ENCODE assay signal across 8 cellular contexts in genomic region chr17:4555863-4556646, GRCh38. TPM values are rescaled to one million over a fixed set of nuclear protein-coding genes. Genes with fewer than 3 reads are reported as not detected.
DNase-seq lines count a peak whose midpoint lies in the region; ATAC-seq, FAIRE-seq and TF ChIP-seq lines count a peak whose summit lies in the region.

No MANE protein-coding gene starts in this region.

- CTCF ChIA-PET in HepG2 (lab: Yijun Ruan, JAX; ENCODE audit: low intra/inter-chr PET ratio, low total read pairs): no interaction called here

- H3K9me3 ChIP-seq in adrenal gland (replicated peaks in 1 of 3) (no peaks in the 10 kb centered on the region), HepG2 (ENCODE audit: low read length) (no peaks in the 10 kb centered on the region), thyroid gland (no peaks in the 10 kb centered on the region)

- peak overlapping the region; percentile 92 for H3K27ac Mint-ChIP-seq in activated T-cell treated with anti-CD3 and anti-CD28 coated beads, Interleukin-2, amount 50 U/mL, for 24 hours

- H3K27ac ChIP-seq in adrenal gland: peak overlapping the region; percentile 59 to 85 (median 71)
- H3K27ac ChIP-seq in HepG2 (ENCODE audit: extremely low read length, insufficient read depth, low read length): peak overlapping the region; percentile 69
- H3K27ac ChIP-seq in thyroid gland: peak overlapping the region in 2 of 3 donors; percentile 59 to 80

- H4K20me1 ChIP-seq in HepG2 (ENCODE audit: insufficient read depth, low read length): no peaks in the 10 kb centered on the region

- H3K27me3 ChIP-seq in adrenal gland (no peaks in the 10 kb centered on the region), HepG2 (ENCODE audit: control insufficient read depth in 1 of 2, insufficient read depth in 2 of 2, low read length in 2 of 2) (no peaks in the 10 kb centered on the region), thyroid gland (no peaks in the 10 kb centered on the region)

- peak overlapping the region; percentile 78 for H3K9ac ChIP-seq in HepG2 (ENCODE audit: insufficient read depth, low read depth, low read length)

- TF ChIP-seq POLR2A in adrenal gland (IDR thresholded peaks at IDR 0.05): no peak
- no peak for TF ChIP-seq POLR2A in HepG2 (IDR thresholded peaks at IDR 0.05; ENCODE audit: insufficient read depth in 1 of 2, low read depth in 2 of 2, low read length in 2 of 2)
- no peak for TF ChIP-seq POLR2A in thyroid gland (IDR thresholded peaks at IDR 0.05)

- peak overlapping the region; percentile 99 for H3K4me2 ChIP-seq in HepG2 (ENCODE audit: low read depth, low read length)

- no peaks in the 10 kb centered on the region for H3K9me3 Mint-ChIP-seq in activated T-cell treated with anti-CD3 and anti-CD28 coated beads, Interleukin-2, amount 50 U/mL, for 24 hours

- H3K4me3 ChIP-seq in adrenal gland (peak overlapping the region; percentile 52 to 77 (median 74)), HepG2 (replicated peaks in 1 of 3; ENCODE audit: insufficient read depth in 1 of 3, low read depth in 2 of 3, low read length in 3 of 3) (peak overlapping the region; percentile 56 to 95 (median 87)), thyroid gland (replicated peaks in 1 of 3) (peak overlapping the region; percentile 50 to 82 (median 75))

- TF ChIP-seq CTCF in adrenal gland (IDR thresholded peaks at IDR 0.05): no peak
- no peak for TF ChIP-seq CTCF in HepG2 (CRISPR knock-in tag; IDR thresholded peaks at IDR 0.05)
- TF ChIP-seq CTCF in thyroid gland (IDR thresholded peaks at IDR 0.05): no peak

- H3K36me3 Mint-ChIP-seq in activated T-cell treated with anti-CD3 and anti-CD28 coated beads, Interleukin-2, amount 50 U/mL, for 24 hours (ENCODE audit: low read depth): peaks cover 42% of the 10 kb centered on the region

- no peaks in the 10 kb centered on the region for H3K27me3 Mint-ChIP-seq in activated T-cell treated with anti-CD3 and anti-CD28 coated beads, Interleukin-2, amount 50 U/mL, for 24 hours

- intact Hi-C loops in adrenal gland (cut with DNase I): no loop called here
- intact Hi-C loops in HepG2 (cut with micrococcal nuclease; ENCODE audit: unreplicated experiment): no loop called here
- intact Hi-C loops in thyroid gland (cut with DNase I): no loop called here

- H3K79me2 ChIP-seq in HepG2 (ENCODE audit: insufficient read depth, low read length): peaks cover 16% of the 10 kb centered on the region

- peak overlapping the region; percentile 97 for H3K4me3 Mint-ChIP-seq in activated T-cell treated with anti-CD3 and anti-CD28 coated beads, Interleukin-2, amount 50 U/mL, for 24 hours

- 56 to 60% (median 57%) methylated on average over 15 of the region's 15 CpGs for WGBS in adrenal gland, 4 donors
- 41% methylated on average over 15 of the region's 15 CpGs for WGBS in HepG2 (ENCODE audit: low lambda C conversion rate)
- WGBS in thyroid gland, 2 donors: 54 to 57% methylated on average over 15 of the region's 15 CpGs

- TF ChIP-seq EP300 in HepG2 (IDR thresholded peaks at IDR 0.05; ENCODE audit: low read depth in 2 of 2, low read length in 2 of 2): no peak
- TF ChIP-seq EP300 in HepG2 (CRISPR knock-in tag; IDR thresholded peaks at IDR 0.05; ENCODE audit: borderline replicate concordance): no peak

- peaks cover 25% of the 10 kb centered on the region for H3K4me1 Mint-ChIP-seq in activated T-cell treated with anti-CD3 and anti-CD28 coated beads, Interleukin-2, amount 50 U/mL, for 24 hours (ENCODE audit: low read depth)

- ATAC-seq in HepG2: 0 out of 3 replicates have a peak, but pooled peaks have one; percentile 3
- no peak for ATAC-seq in GM21825 (IDR thresholded peaks at IDR 0.05; ENCODE audit: unreplicated experiment)

- TF ChIP-seq RAD21 in HepG2 (CRISPR knock-in tag; IDR thresholded peaks at IDR 0.05): no peak

- H3K36me3 ChIP-seq in adrenal gland (replicated peaks in 1 of 2): peaks cover 0 to 25% of the 10 kb centered on the region in 2 donors
- H3K36me3 ChIP-seq in HepG2 (replicated peaks in 1 of 2; ENCODE audit: control insufficient read depth in 1 of 2, insufficient read depth in 2 of 2, low read length in 2 of 2): peaks cover 11 to 25% of the 10 kb centered on the region in 2 experiments; a peak in 4 of 5 replicates
- H3K36me3 ChIP-seq in thyroid gland: peaks cover 8 to 12% of the 10 kb centered on the region in 2 donors

- peak overlapping the region; percentile 80 for H2AFZ ChIP-seq in HepG2 (ENCODE audit: low read length)

- in situ Hi-C loops in HepG2 (cut with HindIII; ENCODE audit: extremely low pct_ligation_motif_present, low pct_unique_long_range_greater_than_20kb): loop anchor here (10.0 kb wide), 1 partner anchor 339 kb away; the partner anchor contains the start of gene C17orf107

- FAIRE-seq in HepG2 (lab: Jason Lieb, UNC): no peak

- POLR2A ChIA-PET in HepG2 (lab: Yijun Ruan, JAX): interaction anchor here (1.0 to 3.2 kb wide), 10 partner anchors 11 to 92 kb away, joined by 3 to 21 read pairs (median 6); partner anchors contain the start of genes SMTNL2 and SPNS2

- DNase-seq in activated T-cell treated with anti-CD3 and anti-CD28 coated beads, Interleukin-2, amount 50 U/mL, for 24 hours: no peak
- DNase-seq in activated T-cell treated with anti-CD3 and anti-CD28 coated beads, Interleukin-2, amount 50 U/mL, for 48 hours: no peak
- DNase-seq in adrenal gland (no peak), HepG2 (ENCODE audit: low spot score) (no peak), thyroid gland (no peak), NAMALWA (ENCODE audit: low spot score) (no peak), NCI-H2081 (lab: John Stamatoyannopoulos, UW) (no peak)

- peaks cover 17 to 24% of the 10 kb centered on the region in 2 donors for H3K4me1 ChIP-seq in adrenal gland (replicated peaks in 1 of 2)
- peaks cover 52% of the 10 kb centered on the region for H3K4me1 ChIP-seq in HepG2 (ENCODE audit: insufficient read depth, low read length)
- H3K4me1 ChIP-seq in thyroid gland: peaks cover 15 to 17% of the 10 kb centered on the region in 2 donors

- BruUV-seq in HepG2 (replicated peaks; lab: Mats Ljungman, UMichigan): TSS peak; percentile 97

RNA-seq across cellular contexts. Expression of gene MYBBP1A, which starts 0.9 kb away (rescaled TPM):
- 10 to 100 TPM; 27.8 to 65.5 (median 42.4) TPM for total RNA-seq in adrenal gland
- 10 to 100 TPM; 19.0 to 62.3 (median 46.8) TPM for polyA plus RNA-seq in adrenal gland
- total RNA-seq in HepG2 (2016; rRNA removed; fragmentation: Illumina TruSeq; extraction: Trizol): 40.4 and 54.8 TPM in 2 replicates
- total RNA-seq in HepG2 (2016; cell fraction: cytosol; rRNA removed; fragmentation: Illumina TruSeq; extraction: Trizol; ENCODE audit: low read depth): 58.9 and 65.5 TPM in 2 replicates
- 35.1 and 61.8 TPM in 2 replicates for total RNA-seq in HepG2 (2016; cell fraction: insoluble cytoplasmic fraction; rRNA removed; fragmentation: Illumina TruSeq; extraction: Trizol)
- 24.4 and 24.9 TPM in 2 replicates for total RNA-seq in HepG2 (2016; cell fraction: membrane; rRNA removed; fragmentation: Illumina TruSeq; extraction: Trizol)
- 52.0 and 62.6 TPM in 2 replicates for total RNA-seq in HepG2 (2016; cell fraction: nucleus; rRNA removed; fragmentation: Illumina TruSeq; extraction: Trizol)
- 18.6 and 28.4 TPM in 2 replicates for polyA plus RNA-seq in HepG2 (2011; rRNA removed)
- polyA plus RNA-seq in HepG2 (2011; cell fraction: cytosol; rRNA removed): 9.7 and 12.5 TPM in 2 replicates
- polyA plus RNA-seq in HepG2 (2011; cell fraction: nucleus; rRNA removed): 158 and 176 TPM in 2 replicates
- polyA plus RNA-seq in HepG2 (2012): 28.0 and 41.5 TPM in 2 replicates
- polyA plus RNA-seq in HepG2 (2016; cell fraction: cytosol; fragmentation: Illumina TruSeq; extraction: Trizol; ENCODE audit: low read depth): 7.8 and 7.9 TPM in 2 replicates
- polyA plus RNA-seq in HepG2 (2016; cell fraction: insoluble cytoplasmic fraction; fragmentation: Illumina TruSeq; extraction: Trizol; ENCODE audit: low read depth): 28.2 and 32.7 TPM in 2 replicates
- 9.0 and 12.1 TPM in 2 replicates for polyA plus RNA-seq in HepG2 (2016; cell fraction: membrane; fragmentation: Illumina TruSeq; extraction: Trizol; ENCODE audit: low read depth)
- polyA plus RNA-seq in HepG2 (2016; cell fraction: nucleus; fragmentation: Illumina TruSeq; extraction: Trizol; ENCODE audit: insufficient read depth, low read depth): 146 and 160 TPM in 2 replicates
- polyA minus RNA-seq in HepG2 (2011; rRNA and poly(A)+ RNA removed; ENCODE audit: low replicate concordance): 50.2 and 100 TPM in 2 replicates
- polyA minus RNA-seq in HepG2 (2011; cell fraction: cytosol; rRNA and poly(A)+ RNA removed): 19.4 and 21.0 TPM in 2 replicates
- 53.3 and 54.8 TPM in 2 replicates for polyA minus RNA-seq in HepG2 (2011; cell fraction: nucleus; rRNA and poly(A)+ RNA removed)
- 10 to 100 TPM; 23.5 to 50.2 (median 37.6) TPM for total RNA-seq in thyroid gland

RNA-seq across cellular contexts. Expression of gene GGT6, which starts 4.3 kb away (rescaled TPM):
- total RNA-seq in adrenal gland (1 to 10 TPM in 6 of 8 donors, under 1 TPM in 2; 0.61 to 4.2 (median 1.7) TPM), HepG2 (2016; rRNA removed; fragmentation: Illumina TruSeq; extraction: Trizol) (0.70 and 0.80 TPM in 2 replicates), thyroid gland (1 to 10 TPM in 1 of 4 donors, under 1 TPM in 1, not detected in 2; 0.56 to 1.3 TPM)
- polyA plus RNA-seq in adrenal gland (under 1 TPM; 0.32 to 0.40 (median 0.34) TPM), HepG2 (2011; rRNA removed) (0.14 and 0.16 TPM in 2 replicates)
- total RNA-seq in HepG2 (2016; cell fraction: cytosol; rRNA removed; fragmentation: Illumina TruSeq; extraction: Trizol; ENCODE audit: low read depth): 0.20 and 0.26 TPM in 2 replicates
- total RNA-seq in HepG2 (2016; cell fraction: insoluble cytoplasmic fraction; rRNA removed; fragmentation: Illumina TruSeq; extraction: Trizol): 0.68 and 1.1 TPM in 2 replicates
- 0.59 and 0.62 TPM in 2 replicates for total RNA-seq in HepG2 (2016; cell fraction: membrane; rRNA removed; fragmentation: Illumina TruSeq; extraction: Trizol)
- total RNA-seq in HepG2 (2016; cell fraction: nucleus; rRNA removed; fragmentation: Illumina TruSeq; extraction: Trizol): 0.28 and 0.37 TPM in 2 replicates
- polyA plus RNA-seq in HepG2 (2011; cell fraction: cytosol; rRNA removed): 0.10 and 0.12 TPM in 2 replicates
- 0.09 and 0.43 TPM in 2 replicates for polyA plus RNA-seq in HepG2 (2011; cell fraction: nucleus; rRNA removed)
- 0.24 and 0.29 TPM in 2 replicates for polyA plus RNA-seq in HepG2 (2012)
- polyA plus RNA-seq in HepG2 (2016; cell fraction: cytosol; fragmentation: Illumina TruSeq; extraction: Trizol; ENCODE audit: low read depth): 0.24 and 0.27 TPM in 2 replicates
- polyA plus RNA-seq in HepG2 (2016; cell fraction: insoluble cytoplasmic fraction; fragmentation: Illumina TruSeq; extraction: Trizol; ENCODE audit: low read depth): 0.71 and 1.2 TPM in 2 replicates
- 0.50 and 0.52 TPM in 2 replicates for polyA plus RNA-seq in HepG2 (2016; cell fraction: membrane; fragmentation: Illumina TruSeq; extraction: Trizol; ENCODE audit: low read depth)
- 1.1 and 1.5 TPM in 2 replicates for polyA plus RNA-seq in HepG2 (2016; cell fraction: nucleus; fragmentation: Illumina TruSeq; extraction: Trizol; ENCODE audit: insufficient read depth, low read depth)
- 0.38 TPM in 1 of 2 replicates, not detected in the other for polyA minus RNA-seq in HepG2 (2011; rRNA and poly(A)+ RNA removed; ENCODE audit: low replicate concordance)
- not detected in 2 replicates for polyA minus RNA-seq in HepG2 (2011; cell fraction: cytosol; rRNA and poly(A)+ RNA removed)
- 0.12 TPM in 1 of 2 replicates, not detected in the other for polyA minus RNA-seq in HepG2 (2011; cell fraction: nucleus; rRNA and poly(A)+ RNA removed)

RNA-seq across cellular contexts. Expression of gene SMTNL2, which starts 28.3 kb away (rescaled TPM):
- total RNA-seq in adrenal gland: under 1 TPM in 4 of 8 donors, not detected in 4; 0.11 to 0.67 (median 0.16) TPM
- polyA plus RNA-seq in adrenal gland: under 1 TPM in 2 of 3 donors, not detected in 1; 0.16 to 0.24 TPM
- total RNA-seq in HepG2 (2016; rRNA removed; fragmentation: Illumina TruSeq; extraction: Trizol): 5.1 and 5.8 TPM in 2 replicates
- total RNA-seq in HepG2 (2016; cell fraction: cytosol; rRNA removed; fragmentation: Illumina TruSeq; extraction: Trizol; ENCODE audit: low read depth): 1.5 and 1.6 TPM in 2 replicates
- total RNA-seq in HepG2 (2016; cell fraction: insoluble cytoplasmic fraction; rRNA removed; fragmentation: Illumina TruSeq; extraction: Trizol): 5.3 and 5.8 TPM in 2 replicates
- total RNA-seq in HepG2 (2016; cell fraction: membrane; rRNA removed; fragmentation: Illumina TruSeq; extraction: Trizol): 4.8 and 5.0 TPM in 2 replicates
- 3.0 and 4.2 TPM in 2 replicates for total RNA-seq in HepG2 (2016; cell fraction: nucleus; rRNA removed; fragmentation: Illumina TruSeq; extraction: Trizol)
- 0.41 and 1.1 TPM in 2 replicates for polyA plus RNA-seq in HepG2 (2011; rRNA removed)
- 0.38 and 0.64 TPM in 2 replicates for polyA plus RNA-seq in HepG2 (2011; cell fraction: cytosol; rRNA removed)
- polyA plus RNA-seq in HepG2 (2011; cell fraction: nucleus; rRNA removed): 0.42 and 0.95 TPM in 2 replicates
- 0.58 and 0.69 TPM in 2 replicates for polyA plus RNA-seq in HepG2 (2012)
- 1.8 TPM in 2 replicates for polyA plus RNA-seq in HepG2 (2016; cell fraction: cytosol; fragmentation: Illumina TruSeq; extraction: Trizol; ENCODE audit: low read depth)
- polyA plus RNA-seq in HepG2 (2016; cell fraction: insoluble cytoplasmic fraction; fragmentation: Illumina TruSeq; extraction: Trizol; ENCODE audit: low read depth): 7.9 and 8.6 TPM in 2 replicates
- polyA plus RNA-seq in HepG2 (2016; cell fraction: membrane; fragmentation: Illumina TruSeq; extraction: Trizol; ENCODE audit: low read depth): 2.3 and 3.2 TPM in 2 replicates
- polyA plus RNA-seq in HepG2 (2016; cell fraction: nucleus; fragmentation: Illumina TruSeq; extraction: Trizol; ENCODE audit: insufficient read depth, low read depth): 5.8 and 9.1 TPM in 2 replicates
- 1.9 TPM in 1 of 2 replicates, not detected in the other for polyA minus RNA-seq in HepG2 (2011; rRNA and poly(A)+ RNA removed; ENCODE audit: low replicate concordance)
- polyA minus RNA-seq in HepG2 (2011; cell fraction: cytosol; rRNA and poly(A)+ RNA removed): 0.70 and 0.99 TPM in 2 replicates
- polyA minus RNA-seq in HepG2 (2011; cell fraction: nucleus; rRNA and poly(A)+ RNA removed): 0.13 TPM in 1 of 2 replicates, not detected in the other
- under 1 TPM; 0.44 to 0.81 (median 0.67) TPM for total RNA-seq in thyroid gland

RNA-seq across cellular contexts. Expression of gene SPNS2, which starts 57.4 kb away (rescaled TPM):
- total RNA-seq in adrenal gland: 10 to 100 TPM in 1 of 8 donors, 1 to 10 TPM in 7; 4.9 to 15.1 (median 7.7) TPM
- 10 to 100 TPM in 2 of 3 donors, under 1 TPM in 1; 0.90 to 25.1 (median 10.4) TPM for polyA plus RNA-seq in adrenal gland
- total RNA-seq in HepG2 (2016; rRNA removed; fragmentation: Illumina TruSeq; extraction: Trizol): not detected in 2 replicates
- total RNA-seq in HepG2 (2016; cell fraction: cytosol; rRNA removed; fragmentation: Illumina TruSeq; extraction: Trizol; ENCODE audit: low read depth): not detected in 2 replicates
- not detected in 2 replicates for total RNA-seq in HepG2 (2016; cell fraction: insoluble cytoplasmic fraction; rRNA removed; fragmentation: Illumina TruSeq; extraction: Trizol)
- not detected in 2 replicates for total RNA-seq in HepG2 (2016; cell fraction: membrane; rRNA removed; fragmentation: Illumina TruSeq; extraction: Trizol)
- total RNA-seq in HepG2 (2016; cell fraction: nucleus; rRNA removed; fragmentation: Illumina TruSeq; extraction: Trizol): not detected in 2 replicates
- polyA plus RNA-seq in HepG2 (2011; rRNA removed): 0.01 and 0.03 TPM in 2 replicates
- polyA plus RNA-seq in HepG2 (2011; cell fraction: cytosol; rRNA removed): 0.03 and 0.05 TPM in 2 replicates
- 0.14 TPM in 1 of 2 replicates, not detected in the other for polyA plus RNA-seq in HepG2 (2011; cell fraction: nucleus; rRNA removed)
- 0.16 and 0.34 TPM in 2 replicates for polyA plus RNA-seq in HepG2 (2012)
- polyA plus RNA-seq in HepG2 (2016; cell fraction: cytosol; fragmentation: Illumina TruSeq; extraction: Trizol; ENCODE audit: low read depth): not detected in 2 replicates
- polyA plus RNA-seq in HepG2 (2016; cell fraction: insoluble cytoplasmic fraction; fragmentation: Illumina TruSeq; extraction: Trizol; ENCODE audit: low read depth): not detected in 2 replicates
- polyA plus RNA-seq in HepG2 (2016; cell fraction: membrane; fragmentation: Illumina TruSeq; extraction: Trizol; ENCODE audit: low read depth): not detected in 2 replicates
- polyA plus RNA-seq in HepG2 (2016; cell fraction: nucleus; fragmentation: Illumina TruSeq; extraction: Trizol; ENCODE audit: insufficient read depth, low read depth): not detected in 2 replicates
- 0.16 TPM in 1 of 2 replicates, not detected in the other for polyA minus RNA-seq in HepG2 (2011; rRNA and poly(A)+ RNA removed; ENCODE audit: low replicate concordance)
- not detected in 2 replicates for polyA minus RNA-seq in HepG2 (2011; cell fraction: cytosol; rRNA and poly(A)+ RNA removed)
- polyA minus RNA-seq in HepG2 (2011; cell fraction: nucleus; rRNA and poly(A)+ RNA removed): not detected in 2 replicates
- total RNA-seq in thyroid gland: 10 to 100 TPM in 1 of 4 donors, 1 to 10 TPM in 3; 5.6 to 16.3 (median 8.1) TPM
